8 cellular contexts compared by ENCODE assay signal in the genomic region with DNA sequence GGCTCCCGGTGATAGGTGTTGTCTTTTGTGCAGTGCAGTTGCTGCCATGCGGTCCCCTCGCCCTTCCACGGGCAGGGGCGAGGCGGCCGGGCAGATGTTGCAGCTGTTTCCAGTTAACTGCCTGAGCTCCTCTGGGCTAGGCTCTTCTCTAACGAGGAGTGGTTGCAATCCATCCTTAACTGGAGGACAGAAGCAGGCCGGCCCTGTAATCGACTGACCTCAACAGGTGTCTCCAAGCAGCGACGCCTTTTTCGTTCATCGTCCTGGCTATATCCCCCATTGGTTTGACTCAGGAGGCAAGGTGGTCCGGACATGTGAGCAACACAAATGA. TPM values are rescaled to one million over a fixed set of nuclear protein-coding genes. Genes with fewer than 3 reads are reported as not detected.
DNase-seq lines count a peak whose midpoint lies in the region; ATAC-seq and TF ChIP-seq lines count a peak whose summit lies in the region.

No MANE protein-coding gene starts in this region.

- H3K9me3 ChIP-seq in Peyer's patch: no peaks in the 10 kb centered on the region

- ATAC-seq in omental fat pad (ENCODE audit: low FRiP score) (peak; percentile 11), HG02973 (IDR thresholded peaks at IDR 0.05; ENCODE audit: unreplicated experiment) (no peak)

- no peaks in the 10 kb centered on the region for H3K36me3 ChIP-seq in Peyer's patch

- H3K27ac ChIP-seq in Peyer's patch: peak overlapping the region; percentile 95 to 99 (median 98)

- no peaks in the 10 kb centered on the region for H3K27me3 ChIP-seq in Peyer's patch

- TF ChIP-seq CTCF in Peyer's patch (IDR thresholded peaks at IDR 0.05) (no peak), epithelial cell of esophagus (IDR thresholded peaks at IDR 0.05; ENCODE audit: insufficient read depth, low read depth, low read length, missing control alignments) (no peak), omental fat pad (IDR thresholded peaks at IDR 0.05) (no peak)

- DNase-seq in SHP77 (lab: John Stamatoyannopoulos, UW): peak; percentile 33 to 47
- no peak for DNase-seq in SHP77 treated with DMSO at 0.1 percent for 48 hours (lab: John Stamatoyannopoulos, UW)
- peak in 1 of 3 donors; percentile 25 for DNase-seq in Peyer's patch
- no peak for DNase-seq in epithelial cell of esophagus (ENCODE audit: low read depth)
- no peak for DNase-seq in omental fat pad (ENCODE audit: low spot score)
- no peak for DNase-seq in epidermal melanocyte (ENCODE audit: insufficient read length, low spot score)
- DNase-seq in cortex of kidney (lab: John Stamatoyannopoulos, UW): no peak

- H3K4me3 ChIP-seq in Peyer's patch: peak overlapping the region; percentile 78 to 97 (median 93)
- peak overlapping the region; percentile 80 for H3K4me3 ChIP-seq in epithelial cell of esophagus (ENCODE audit: low read length)

- peaks cover 0 to 27% (median 0%) of the 10 kb centered on the region in 4 donors for H3K4me1 ChIP-seq in Peyer's patch

- TF ChIP-seq POLR2A in Peyer's patch (IDR thresholded peaks at IDR 0.05): no peak

RNA-seq across cellular contexts. Expression of a gene that starts 1.9 kb away (rescaled TPM):
- total RNA-seq in Peyer's patch (100 to 1,000 TPM in 3 of 4 donors, 10 to 100 TPM in 1; 70.1 to 194 (median 152) TPM), omental fat pad (100 to 1,000 TPM in 2 of 4 donors, 10 to 100 TPM in 2; 48.8 to 138 (median 92.7) TPM)

Comparison
In these comparisons a context has a peak if more than half of its experiments do, and no peak if none do; other contexts are left out.
1. DNase-seq: peak in SHP77 (2 of 2); none in SHP77 treated with DMSO at 0.1 percent for 48 hours (single experiment), epithelial cell of esophagus (single experiment), omental fat pad (single experiment), epidermal melanocyte (single experiment) and cortex of kidney (single experiment).